8 cellular contexts compared by ENCODE assay signal in the genomic region with DNA sequence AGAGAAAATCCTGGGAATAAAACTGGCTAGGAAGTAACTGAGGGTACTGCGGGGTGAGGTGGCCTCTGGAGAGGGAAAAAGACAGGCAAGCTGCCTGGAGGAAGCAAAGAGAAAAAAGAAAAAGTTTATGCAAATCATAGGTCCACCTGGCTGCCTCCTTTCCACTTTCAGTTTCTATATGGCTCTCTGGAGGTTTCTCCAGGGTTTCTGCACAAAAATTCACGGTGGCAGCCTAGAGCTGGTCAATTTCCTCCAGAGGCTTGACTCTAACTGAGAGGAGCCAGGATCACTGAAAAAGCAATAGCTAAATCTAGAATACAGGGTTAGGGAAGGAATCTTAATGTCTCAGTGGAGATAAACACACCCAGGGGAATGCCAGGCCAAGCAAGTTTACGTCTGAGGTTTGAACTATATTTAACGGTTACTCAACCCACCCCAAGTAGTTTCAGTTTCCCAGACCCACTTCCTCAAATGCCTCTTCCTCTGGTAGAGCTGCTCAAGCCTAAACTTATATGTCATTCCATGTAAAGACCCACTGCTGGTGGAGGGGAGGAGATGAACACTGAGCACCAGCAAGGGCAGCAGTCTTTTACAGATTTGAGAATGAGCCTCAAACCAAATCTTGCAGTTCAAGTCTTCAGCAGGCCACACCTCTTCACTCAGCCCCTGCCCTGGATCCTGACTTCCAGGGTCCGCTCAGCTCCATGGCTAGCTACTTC. TPM values are rescaled to one million over a fixed set of nuclear protein-coding genes. Genes with fewer than 3 reads are reported as not detected.
DNase-seq lines count a peak whose midpoint lies in the region; FAIRE-seq and TF ChIP-seq lines count a peak whose summit lies in the region.

No MANE protein-coding gene starts in this region.

- no peaks in the 10 kb centered on the region for H3K27me3 Mint-ChIP-seq in activated T-helper 2 cell treated with anti-CD3 and anti-CD28 coated beads, Interferon-gamma antibody, Interleukin-2, Interleukin-4, amounts not matched to agents 10 μg/mL and 5 μg/mL and 100 μg/mL, durations not matched to agents 14 hours and 24 hours and 36 hours (ENCODE audit: low read depth)
- H3K27me3 Mint-ChIP-seq in neural progenitor cell (ENCODE audit: insufficient read depth, low read depth): peaks cover 9% of the 10 kb centered on the region

- H3K27ac ChIP-seq in GM23248 (peak overlapping the region; percentile 20; the same call in 1 of the 2 replicates), hepatocyte (peak overlapping the region; percentile 22), stomach (peak overlapping the region; percentile 75 to 94 (median 88)), neural progenitor cell (no peak overlapping the region)

- H3K79me2 ChIP-seq in GM23248 (ENCODE audit: insufficient read depth) (no peaks in the 10 kb centered on the region), hepatocyte (peaks cover 3% of the 10 kb centered on the region), neural progenitor cell (ENCODE audit: low read depth) (no peaks in the 10 kb centered on the region)

- FAIRE-seq in GM18507 (lab: Jason Lieb, UNC): peak; percentile 95

- intact Hi-C loops in activated T-helper 2 cell treated with anti-CD3 and anti-CD28 coated beads, Interferon-gamma antibody, Interleukin-2, Interleukin-4, amounts not matched to agents 10 μg/mL and 5 μg/mL and 100 μg/mL, durations not matched to agents 14 hours and 24 hours and 36 hours (cut with micrococcal nuclease): loop anchor here (10.0 kb wide), 2 partner anchors 243 to 523 kb away; partner anchors contain the start of gene LEO1
- intact Hi-C loops in stomach (cut with DNase I; ENCODE audit: low total_unique reads): no loop called here

- TF ChIP-seq CTCF in hepatocyte (IDR thresholded peaks at IDR 0.05; ENCODE audit: poor library complexity): no peak
- TF ChIP-seq CTCF in stomach (IDR thresholded peaks at IDR 0.05): no peak
- no peak for TF ChIP-seq CTCF in neural progenitor cell (IDR thresholded peaks at IDR 0.05)

- H3K4me2 ChIP-seq in GM23248 (ENCODE audit: unreplicated experiment) (peak overlapping the region; percentile 75), hepatocyte (peak overlapping the region; percentile 66), neural progenitor cell (no peak overlapping the region)

- H3K27ac Mint-ChIP-seq in activated T-helper 2 cell treated with anti-CD3 and anti-CD28 coated beads, Interferon-gamma antibody, Interleukin-2, Interleukin-4, amounts not matched to agents 10 μg/mL and 5 μg/mL and 100 μg/mL, durations not matched to agents 14 hours and 24 hours and 36 hours: peak overlapping the region; percentile 53
- no peak overlapping the region for H3K27ac Mint-ChIP-seq in neural progenitor cell

- H3K9ac ChIP-seq in GM23248: peak overlapping the region; percentile 30
- no peak overlapping the region for H3K9ac ChIP-seq in neural progenitor cell

- H2AFZ ChIP-seq in GM23248 (peak overlapping the region; percentile 60), hepatocyte (peak overlapping the region; percentile 5), neural progenitor cell (replicated peaks) (no peak overlapping the region)

- no peaks in the 10 kb centered on the region for H3K9me3 Mint-ChIP-seq in activated T-helper 2 cell treated with anti-CD3 and anti-CD28 coated beads, Interferon-gamma antibody, Interleukin-2, Interleukin-4, amounts not matched to agents 10 μg/mL and 5 μg/mL and 100 μg/mL, durations not matched to agents 14 hours and 24 hours and 36 hours
- no peaks in the 10 kb centered on the region for H3K9me3 Mint-ChIP-seq in neural progenitor cell

- H3F3A ChIP-seq in GM23248 (ENCODE audit: insufficient read depth) (peaks cover 20% of the 10 kb centered on the region), neural progenitor cell (ENCODE audit: low read depth) (no peaks in the 10 kb centered on the region)

- in situ Hi-C loops in GM23248 (cut with MboI): no loop called here

- peaks cover 12% of the 10 kb centered on the region for H3K36me3 Mint-ChIP-seq in activated T-helper 2 cell treated with anti-CD3 and anti-CD28 coated beads, Interferon-gamma antibody, Interleukin-2, Interleukin-4, amounts not matched to agents 10 μg/mL and 5 μg/mL and 100 μg/mL, durations not matched to agents 14 hours and 24 hours and 36 hours (ENCODE audit: low read depth)
- no peaks in the 10 kb centered on the region for H3K36me3 Mint-ChIP-seq in neural progenitor cell

- H3K4me3 ChIP-seq in GM23248: peak overlapping the region; percentile 44
- peak overlapping the region; percentile 27 for H3K4me3 ChIP-seq in MG63
- no peak overlapping the region for H3K4me3 ChIP-seq in hepatocyte
- peak overlapping the region; percentile 23 to 30 (median 26) for H3K4me3 ChIP-seq in stomach
- no peak overlapping the region for H3K4me3 ChIP-seq in neural progenitor cell

- H3K9me2 ChIP-seq in GM23248 (ENCODE audit: insufficient read depth) (no peaks in the 10 kb centered on the region), hepatocyte (replicated peaks; ENCODE audit: insufficient read depth) (no peaks in the 10 kb centered on the region)

- H3K36me3 ChIP-seq in GM23248 (ENCODE audit: low read depth): no peaks in the 10 kb centered on the region
- H3K36me3 ChIP-seq in MG63: peaks cover 6% of the 10 kb centered on the region; the same call in 1 of the 2 replicates
- no peaks in the 10 kb centered on the region for H3K36me3 ChIP-seq in hepatocyte (replicated peaks; ENCODE audit: insufficient read depth, low read depth)
- H3K36me3 ChIP-seq in stomach: no peaks in the 10 kb centered on the region
- H3K36me3 ChIP-seq in neural progenitor cell: no peaks in the 10 kb centered on the region

- 51 to 54% methylated on average over 5 of the region's 5 CpGs for WGBS in GM23248 (ENCODE audit: low coverage in 1 of 2, low lambda C conversion rate in 2 of 2, missing lambda C conversion rate in 2 of 2), 2 experiments
- WGBS in hepatocyte (ENCODE audit: low lambda C conversion rate, missing lambda C conversion rate): 66% methylated on average over 5 of the region's 5 CpGs
- 18 to 26% (median 22%) methylated on average over 5 of the region's 5 CpGs for WGBS in stomach, 5 donors

- H3K4me1 Mint-ChIP-seq in activated T-helper 2 cell treated with anti-CD3 and anti-CD28 coated beads, Interferon-gamma antibody, Interleukin-2, Interleukin-4, amounts not matched to agents 10 μg/mL and 5 μg/mL and 100 μg/mL, durations not matched to agents 14 hours and 24 hours and 36 hours (ENCODE audit: low read depth): peaks cover 56% of the 10 kb centered on the region
- peaks cover 42% of the 10 kb centered on the region for H3K4me1 Mint-ChIP-seq in neural progenitor cell

- no peaks in the 10 kb centered on the region for H4K20me1 ChIP-seq in GM23248 (ENCODE audit: insufficient read depth)
- H4K20me1 ChIP-seq in hepatocyte (ENCODE audit: insufficient read depth, poor library complexity, severe bottlenecking): no peaks in the 10 kb centered on the region
- H4K20me1 ChIP-seq in neural progenitor cell (ENCODE audit: low read depth): peaks cover 2% of the 10 kb centered on the region

- peaks cover 23% of the 10 kb centered on the region for H3K4me1 ChIP-seq in GM23248 (ENCODE audit: insufficient read depth)
- H3K4me1 ChIP-seq in hepatocyte (ENCODE audit: insufficient read depth): peaks cover 3% of the 10 kb centered on the region
- peaks cover 26 to 72% (median 51%) of the 10 kb centered on the region in 4 donors for H3K4me1 ChIP-seq in stomach
- peaks cover 1% of the 10 kb centered on the region for H3K4me1 ChIP-seq in neural progenitor cell

- H3K27me3 ChIP-seq in GM23248 (replicated peaks; ENCODE audit: insufficient read depth) (no peaks in the 10 kb centered on the region), MG63 (no peaks in the 10 kb centered on the region), hepatocyte (peaks cover 13% of the 10 kb centered on the region), stomach (no peaks in the 10 kb centered on the region), neural progenitor cell (peaks cover 25% of the 10 kb centered on the region)

- no peaks in the 10 kb centered on the region for H3K9me3 ChIP-seq in GM23248 (ENCODE audit: low read depth)
- H3K9me3 ChIP-seq in MG63: no peaks in the 10 kb centered on the region
- no peaks in the 10 kb centered on the region for H3K9me3 ChIP-seq in hepatocyte (ENCODE audit: low read depth)
- no peaks in the 10 kb centered on the region for H3K9me3 ChIP-seq in stomach
- H3K9me3 ChIP-seq in neural progenitor cell (ENCODE audit: low read depth): no peaks in the 10 kb centered on the region

- peak overlapping the region; percentile 62 for H3K4me3 Mint-ChIP-seq in activated T-helper 2 cell treated with anti-CD3 and anti-CD28 coated beads, Interferon-gamma antibody, Interleukin-2, Interleukin-4, amounts not matched to agents 10 μg/mL and 5 μg/mL and 100 μg/mL, durations not matched to agents 14 hours and 24 hours and 36 hours (ENCODE audit: low read depth)
- H3K4me3 Mint-ChIP-seq in neural progenitor cell: no peak overlapping the region

- no peak for DNase-seq in GM18507 (ENCODE audit: extremely low spot score, insufficient read length, low read depth)
- peak; percentile 50 for DNase-seq in GM23248
- peak; percentile 39 for DNase-seq in MG63
- peak; percentile 26 for DNase-seq in activated T-helper 2 cell treated with anti-CD3 and anti-CD28 coated beads, Interferon-gamma antibody, Interleukin-2, Interleukin-4, amounts not matched to agents 10 μg/mL and 5 μg/mL and 100 μg/mL, durations not matched to agents 14 hours and 24 hours and 36 hours (ENCODE audit: low spot score)
- no peak for DNase-seq in hepatocyte (ENCODE audit: low spot score)
- peak; percentile 39 for DNase-seq in stomach
- DNase-seq in ureter (ENCODE audit: low spot score): no peak
- no peak for DNase-seq in neural progenitor cell (ENCODE audit: low spot score)

- no peak for TF ChIP-seq POLR2A in stomach (IDR thresholded peaks at IDR 0.05)

- TF ChIP-seq EP300 in stomach (IDR thresholded peaks at IDR 0.05): no peak

RNA-seq across cellular contexts. Expression of gene LYSMD2, which starts 5.7 kb away (rescaled TPM):
- total RNA-seq in GM23248 (2014; rRNA removed; shearing (Covaris generic)): 6.3 and 7.5 TPM in 2 replicates
- 6.7 and 8.1 TPM in 2 replicates for polyA plus RNA-seq in GM23248 (2016; fragmentation: Nextera tagmentation; extraction: Ambion mirVana)
- total RNA-seq in MG63 (2014; rRNA removed; shearing (Covaris generic); ENCODE audit: low replicate concordance): 23.3 and 25.2 TPM in 2 replicates
- 4.0 and 5.8 TPM in 2 replicates for total RNA-seq in activated T-helper 2 cell treated with anti-CD3 and anti-CD28 coated beads, Interferon-gamma antibody, Interleukin-2, Interleukin-4, amounts not matched to agents 10 μg/mL and 5 μg/mL and 100 μg/mL, durations not matched to agents 14 hours and 24 hours and 36 hours
- 5.1 and 7.6 TPM in 2 replicates for total RNA-seq in hepatocyte
- polyA plus RNA-seq in hepatocyte: 5.1 and 5.5 TPM in 2 replicates
- total RNA-seq in stomach: 10 to 100 TPM in 3 of 5 donors, 1 to 10 TPM in 1, not detected in 1; 4.8 to 24.9 (median 14.6) TPM
- 10 to 100 TPM; 10.7 to 12.2 (median 11.7) TPM for polyA plus RNA-seq in stomach
- 13.1 TPM for total RNA-seq in ureter
- 0.15 TPM in 1 of 2 replicates, not detected in the other for total RNA-seq in neural progenitor cell (ENCODE audit: low replicate concordance)

RNA-seq across cellular contexts. Expression of gene TMOD2, which starts 19.7 kb away (rescaled TPM):
- 5.9 and 7.8 TPM in 2 replicates for total RNA-seq in GM23248 (2014; rRNA removed; shearing (Covaris generic))
- polyA plus RNA-seq in GM23248 (2016; fragmentation: Nextera tagmentation; extraction: Ambion mirVana): 4.1 and 4.6 TPM in 2 replicates
- total RNA-seq in MG63 (2014; rRNA removed; shearing (Covaris generic); ENCODE audit: low replicate concordance): 1.3 and 1.4 TPM in 2 replicates
- 1.2 and 1.7 TPM in 2 replicates for total RNA-seq in activated T-helper 2 cell treated with anti-CD3 and anti-CD28 coated beads, Interferon-gamma antibody, Interleukin-2, Interleukin-4, amounts not matched to agents 10 μg/mL and 5 μg/mL and 100 μg/mL, durations not matched to agents 14 hours and 24 hours and 36 hours
- total RNA-seq in hepatocyte: 2.9 and 3.9 TPM in 2 replicates
- polyA plus RNA-seq in hepatocyte: 1.0 and 1.7 TPM in 2 replicates
- 10 to 100 TPM in 1 of 5 donors, 1 to 10 TPM in 3, under 1 TPM in 1; 0.87 to 19.3 (median 2.9) TPM for total RNA-seq in stomach
- 1 to 10 TPM; 1.1 to 3.4 (median 3.2) TPM for polyA plus RNA-seq in stomach
- total RNA-seq in ureter: 9.2 TPM
- total RNA-seq in neural progenitor cell (ENCODE audit: low replicate concordance): 1.9 and 3.2 TPM in 2 replicates

RNA-seq across cellular contexts. Expression of gene SCG3, which starts 50.4 kb away (rescaled TPM):
- total RNA-seq in GM23248 (2014; rRNA removed; shearing (Covaris generic)): not detected in 2 replicates
- 0.20 TPM in 1 of 2 replicates, not detected in the other for polyA plus RNA-seq in GM23248 (2016; fragmentation: Nextera tagmentation; extraction: Ambion mirVana)
- total RNA-seq in MG63 (2014; rRNA removed; shearing (Covaris generic); ENCODE audit: low replicate concordance): not detected in 2 replicates
- not detected in 2 replicates for total RNA-seq in activated T-helper 2 cell treated with anti-CD3 and anti-CD28 coated beads, Interferon-gamma antibody, Interleukin-2, Interleukin-4, amounts not matched to agents 10 μg/mL and 5 μg/mL and 100 μg/mL, durations not matched to agents 14 hours and 24 hours and 36 hours
- 0.20 and 0.44 TPM in 2 replicates for total RNA-seq in hepatocyte
- polyA plus RNA-seq in hepatocyte: 0.06 and 0.11 TPM in 2 replicates
- 1 to 10 TPM in 1 of 5 donors, under 1 TPM in 1, not detected in 3; 0.43 to 2.4 TPM for total RNA-seq in stomach
- polyA plus RNA-seq in stomach: under 1 TPM; 0.31 to 0.93 (median 0.88) TPM
- total RNA-seq in ureter: 0.18 TPM
- total RNA-seq in neural progenitor cell (ENCODE audit: low replicate concordance): 0.15 and 0.19 TPM in 2 replicates

Comparison
In these comparisons a context has a peak if more than half of its experiments do, and no peak if none do; other contexts are left out.
1. DNase-seq: peak in GM23248 (single experiment), MG63 (single experiment), activated T-helper 2 cell treated with anti-CD3 and anti-CD28 coated beads, Interferon-gamma antibody, Interleukin-2, Interleukin-4, amounts not matched to agents 10 μg/mL and 5 μg/mL and 100 μg/mL, durations not matched to agents 14 hours and 24 hours and 36 hours (single experiment) and stomach (single experiment); none in GM18507 (single experiment), hepatocyte (single experiment), ureter (single experiment) and neural progenitor cell (single experiment).
2. H3K4me3 ChIP-seq: peak in GM23248 (single experiment), MG63 (single experiment) and stomach (4 of 4); none in hepatocyte (single experiment) and neural progenitor cell (single experiment).